In the genomic region with DNA sequence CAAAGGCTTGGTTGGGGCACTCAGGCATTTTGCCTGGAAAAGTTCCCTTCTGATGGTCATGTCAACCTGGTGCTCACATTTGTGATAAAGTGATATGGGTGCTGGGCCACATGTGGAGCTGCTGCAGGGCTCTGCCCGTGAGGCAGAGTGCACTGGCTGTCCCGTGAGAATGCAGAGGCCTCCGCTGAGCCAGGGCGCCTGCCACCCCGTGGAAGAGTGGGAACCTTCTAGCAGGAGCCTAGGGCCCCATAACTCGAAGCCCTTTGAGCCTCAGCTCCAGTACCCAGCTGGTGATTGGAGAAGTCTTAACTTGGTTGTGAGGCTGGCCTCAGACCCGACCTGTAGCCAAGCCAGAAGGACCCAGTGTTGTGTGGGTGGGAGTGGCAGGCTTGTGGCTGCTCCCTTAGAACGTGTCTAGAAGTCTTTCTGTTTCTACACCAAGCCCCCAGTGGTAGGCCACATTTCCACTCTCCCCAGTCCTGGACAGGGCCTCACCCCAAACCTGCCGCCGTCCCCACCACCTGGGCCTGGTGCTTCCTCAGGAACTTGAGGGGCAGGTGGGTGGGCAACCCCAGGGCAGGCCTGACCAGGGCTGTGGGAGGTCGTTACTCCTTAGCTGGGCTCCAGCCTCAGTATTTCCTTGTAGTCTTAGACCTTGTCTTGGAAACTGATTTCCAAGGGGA, we compare ENCODE assay signal across 1 cellular context.
A peak's percentile ranks its signal among the peaks of the same experiment; 100 is the strongest.
TF ChIP-seq lines count a peak whose summit lies in the region.

No MANE protein-coding gene starts in this region.

TF ChIP-seq in K562, 482 proteins besides CTCF, POLR2A, EP300 and RAD21:
- TF ChIP-seq, protein P1, sequence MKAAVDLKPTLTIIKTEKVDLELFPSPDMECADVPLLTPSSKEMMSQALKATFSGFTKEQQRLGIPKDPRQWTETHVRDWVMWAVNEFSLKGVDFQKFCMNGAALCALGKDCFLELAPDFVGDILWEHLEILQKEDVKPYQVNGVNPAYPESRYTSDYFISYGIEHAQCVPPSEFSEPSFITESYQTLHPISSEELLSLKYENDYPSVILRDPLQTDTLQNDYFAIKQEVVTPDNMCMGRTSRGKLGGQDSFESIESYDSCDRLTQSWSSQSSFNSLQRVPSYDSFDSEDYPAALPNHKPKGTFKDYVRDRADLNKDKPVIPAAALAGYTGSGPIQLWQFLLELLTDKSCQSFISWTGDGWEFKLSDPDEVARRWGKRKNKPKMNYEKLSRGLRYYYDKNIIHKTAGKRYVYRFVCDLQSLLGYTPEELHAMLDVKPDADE (conservative IDR thresholded peaks at IDR 0.05; ENCODE audit: control insufficient read depth, low read depth, low read length) = no peak
- TF ChIP-seq RBM22 (IDR thresholded peaks at IDR 0.05; ENCODE audit: low read depth, low read length, poor library complexity, severe bottlenecking) (peak; percentile 39), HSF4 (CRISPR knock-in tag; IDR thresholded peaks at IDR 0.05; ENCODE audit: borderline replicate concordance) (no peak), PYGO2 (tag; IDR thresholded peaks at IDR 0.05) (no peak), BCOR (IDR thresholded peaks at IDR 0.05) (no peak), ZNF778 (CRISPR knock-in tag; IDR thresholded peaks at IDR 0.05) (no peak), POLR2G (IDR thresholded peaks at IDR 0.05; ENCODE audit: low read depth, low read length) (peak; percentile 72), SPI1 (IDR thresholded peaks at IDR 0.05; ENCODE audit: borderline replicate concordance, low read depth, low read length) (no peak), SRSF1 (IDR thresholded peaks at IDR 0.05; ENCODE audit: low read depth, low read length) (no peak), NFE2L1 (tag; IDR thresholded peaks at IDR 0.05; ENCODE audit: borderline replicate concordance, low read depth) (no peak), ETV1 (tag; conservative IDR thresholded peaks at IDR 0.05; ENCODE audit: low read depth) (no peak), FUS (optimal IDR thresholded peaks at IDR 0.05; ENCODE audit: low read depth, low read length) (no peak), ZBED1 (IDR thresholded peaks at IDR 0.05) (no peak), SMAD2 (IDR thresholded peaks at IDR 0.05; ENCODE audit: low read depth, low read length) (no peak), JUN (IDR thresholded peaks at IDR 0.05; ENCODE audit: borderline replicate concordance, low read depth, low read length) (no peak), JUN (CRISPR knock-in tag; IDR thresholded peaks at IDR 0.05; ENCODE audit: borderline replicate concordance) (no peak), TCF7 (IDR thresholded peaks at IDR 0.05; ENCODE audit: borderline replicate concordance) (no peak)
- TF ChIP-seq, protein P2, sequence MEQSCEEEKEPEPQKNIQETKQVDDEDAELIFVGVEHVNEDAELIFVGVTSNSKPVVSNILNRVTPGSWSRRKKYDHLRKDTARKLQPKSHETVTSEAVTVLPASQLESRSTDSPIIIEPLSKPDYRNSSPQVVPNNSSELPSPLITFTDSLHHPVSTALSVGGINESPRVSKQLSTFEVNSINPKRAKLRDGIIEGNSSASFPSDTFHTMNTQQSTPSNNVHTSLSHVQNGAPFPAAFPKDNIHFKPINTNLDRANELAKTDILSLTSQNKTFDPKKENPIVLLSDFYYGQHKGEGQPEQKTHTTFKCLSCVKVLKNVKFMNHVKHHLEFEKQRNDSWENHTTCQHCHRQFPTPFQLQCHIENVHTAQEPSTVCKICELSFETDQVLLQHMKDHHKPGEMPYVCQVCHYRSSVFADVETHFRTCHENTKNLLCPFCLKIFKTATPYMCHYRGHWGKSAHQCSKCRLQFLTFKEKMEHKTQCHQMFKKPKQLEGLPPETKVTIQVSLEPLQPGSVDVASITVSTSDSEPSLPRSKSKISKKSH (CRISPR knock-in tag; IDR thresholded peaks at IDR 0.05) = no peak
